12 cellular contexts compared by ENCODE assay signal in the genomic region with DNA sequence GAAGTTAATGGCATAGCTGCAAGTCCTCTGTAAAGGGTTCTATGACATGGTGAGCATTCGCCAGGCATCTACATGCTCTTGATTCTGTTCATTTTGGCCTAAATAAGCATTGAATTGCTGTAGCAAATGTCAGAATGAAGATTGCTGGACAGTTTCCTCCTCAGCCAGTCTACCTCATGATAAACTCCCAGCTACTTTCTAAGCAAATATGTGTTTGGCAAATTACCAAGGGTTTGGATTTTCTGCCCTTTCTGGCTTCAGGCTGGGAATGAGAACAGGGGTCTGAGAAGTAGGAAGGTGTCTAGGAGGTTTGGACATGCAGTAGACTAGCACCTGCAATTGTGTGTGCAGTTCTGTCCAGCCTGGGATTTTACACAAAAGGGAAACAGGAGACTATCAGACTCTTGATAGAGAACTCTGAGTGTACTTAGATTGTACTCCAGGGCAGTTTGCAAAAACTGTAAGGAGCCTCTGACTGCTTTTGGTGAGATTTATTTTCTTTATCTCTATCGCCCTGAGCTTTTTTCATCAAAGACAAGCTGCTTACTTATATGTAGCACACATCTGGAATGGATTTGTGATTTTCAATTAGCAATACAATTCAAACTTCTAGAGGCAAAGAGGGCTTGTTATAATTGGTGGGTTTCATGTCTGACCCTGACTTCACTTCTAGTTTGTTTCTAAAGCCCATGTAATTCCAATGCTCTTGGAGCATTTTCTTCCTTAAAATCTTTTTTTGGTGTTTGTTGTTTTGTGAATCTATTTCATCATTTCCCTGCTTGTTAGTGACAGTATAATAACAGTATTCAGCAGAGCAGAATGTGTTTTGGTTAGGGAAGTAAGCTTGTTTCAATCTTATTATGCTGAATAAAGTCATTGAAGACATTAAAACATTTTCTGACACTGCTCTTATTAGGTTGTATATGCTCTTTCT.
DNase-seq lines count a peak whose midpoint lies in the region; ATAC-seq, FAIRE-seq and TF ChIP-seq lines count a peak whose summit lies in the region.
"Had no signal": no experiment of that assay in that cellular context is flagged by ENCODE, and none has a peak within 500 bp of the region (broad histone marks: within the 10 kb centered on the region; RNA-seq: fewer than 3 reads in every experiment).

No MANE protein-coding gene starts in this region.

- peak; percentile 43 for FAIRE-seq in endometrium (lab: Jason Lieb, UNC)

- H3K27ac ChIP-seq in BLaER1 = peak overlapping the region; percentile 2
- H3K27ac ChIP-seq in HUES48 (ENCODE audit: low read depth, low read length) = peak overlapping the region; percentile 69

- peaks cover 40% of the 10 kb centered on the region for H3K36me3 Mint-ChIP-seq in progenitor cell of endocrine pancreas (ENCODE audit: insufficient read depth)

- H4K20me1 ChIP-seq in BLaER1 = no peaks in the 10 kb centered on the region

- H3K9me3 ChIP-seq in BLaER1 (peaks cover 14% of the 10 kb centered on the region), HUES48 (ENCODE audit: control insufficient read depth, insufficient read depth, low read length) (no peaks in the 10 kb centered on the region)

- ATAC-seq in GM21447 (IDR thresholded peaks at IDR 0.05; ENCODE audit: unreplicated experiment) = no peak
- ATAC-seq: HCT116 had no signal

- no peaks in the 10 kb centered on the region for H3K27me3 Mint-ChIP-seq in progenitor cell of endocrine pancreas
- H3K27me3 Mint-ChIP-seq: IgD-negative memory B cell had no signal

- TF ChIP-seq CTCF in progenitor cell of endocrine pancreas (IDR thresholded peaks at IDR 0.05; ENCODE audit: unreplicated experiment) = no peak

- H3K27me3 ChIP-seq in BLaER1 (no peaks in the 10 kb centered on the region), HUES48 (ENCODE audit: control insufficient read depth, insufficient read depth, low read length) (no peaks in the 10 kb centered on the region)

- DNase-seq in progenitor cell of endocrine pancreas (ENCODE audit: low spot score, unreplicated experiment) (no peak), Ammon's horn (ENCODE audit: low spot score) (no peak), SW 1271 (lab: John Stamatoyannopoulos, UW) (no peak), NCI-H2107 (lab: John Stamatoyannopoulos, UW) (no peak)
- DNase-seq: amniotic stem cell, NCI-H1694 treated with DMSO at 0.1 percent for 48 hours had no signal

- peaks cover 88% of the 10 kb centered on the region for H3K4me1 ChIP-seq in BLaER1
- no peaks in the 10 kb centered on the region for H3K4me1 ChIP-seq in HUES48 (ENCODE audit: control insufficient read depth, insufficient read depth, low read length)

- H3K36me3 ChIP-seq in BLaER1 = peaks cover 62% of the 10 kb centered on the region
- peaks cover 54% of the 10 kb centered on the region for H3K36me3 ChIP-seq in HUES48 (ENCODE audit: control insufficient read depth, insufficient read depth, low read length)

- H3K4me3 Mint-ChIP-seq in progenitor cell of endocrine pancreas (ENCODE audit: low read depth) = peak overlapping the region; percentile 17
- H3K4me3 Mint-ChIP-seq: IgD-negative memory B cell had no signal

- H3K9me3 Mint-ChIP-seq in progenitor cell of endocrine pancreas (ENCODE audit: low read depth) = peaks cover 5% of the 10 kb centered on the region
- H3K9me3 Mint-ChIP-seq: IgD-negative memory B cell had no signal

- H3K4me1 Mint-ChIP-seq in progenitor cell of endocrine pancreas (ENCODE audit: low read depth) = peaks cover 43% of the 10 kb centered on the region

- peak overlapping the region; percentile 42; the same call in 1 of the 2 replicates for H3K4me2 ChIP-seq in BLaER1

- H3K4me3 ChIP-seq in BLaER1 (no peak overlapping the region), HUES48 (ENCODE audit: low read depth, low read length) (no peak overlapping the region)

- H3K9ac ChIP-seq in BLaER1 = no peak overlapping the region
- no peak overlapping the region for H3K9ac ChIP-seq in HUES48 (ENCODE audit: low read depth, low read length)

- peak overlapping the region; percentile 95 for H3K27ac Mint-ChIP-seq in progenitor cell of endocrine pancreas
